Comparison of ENCODE assay signal across 23 cellular contexts in the genomic region with DNA sequence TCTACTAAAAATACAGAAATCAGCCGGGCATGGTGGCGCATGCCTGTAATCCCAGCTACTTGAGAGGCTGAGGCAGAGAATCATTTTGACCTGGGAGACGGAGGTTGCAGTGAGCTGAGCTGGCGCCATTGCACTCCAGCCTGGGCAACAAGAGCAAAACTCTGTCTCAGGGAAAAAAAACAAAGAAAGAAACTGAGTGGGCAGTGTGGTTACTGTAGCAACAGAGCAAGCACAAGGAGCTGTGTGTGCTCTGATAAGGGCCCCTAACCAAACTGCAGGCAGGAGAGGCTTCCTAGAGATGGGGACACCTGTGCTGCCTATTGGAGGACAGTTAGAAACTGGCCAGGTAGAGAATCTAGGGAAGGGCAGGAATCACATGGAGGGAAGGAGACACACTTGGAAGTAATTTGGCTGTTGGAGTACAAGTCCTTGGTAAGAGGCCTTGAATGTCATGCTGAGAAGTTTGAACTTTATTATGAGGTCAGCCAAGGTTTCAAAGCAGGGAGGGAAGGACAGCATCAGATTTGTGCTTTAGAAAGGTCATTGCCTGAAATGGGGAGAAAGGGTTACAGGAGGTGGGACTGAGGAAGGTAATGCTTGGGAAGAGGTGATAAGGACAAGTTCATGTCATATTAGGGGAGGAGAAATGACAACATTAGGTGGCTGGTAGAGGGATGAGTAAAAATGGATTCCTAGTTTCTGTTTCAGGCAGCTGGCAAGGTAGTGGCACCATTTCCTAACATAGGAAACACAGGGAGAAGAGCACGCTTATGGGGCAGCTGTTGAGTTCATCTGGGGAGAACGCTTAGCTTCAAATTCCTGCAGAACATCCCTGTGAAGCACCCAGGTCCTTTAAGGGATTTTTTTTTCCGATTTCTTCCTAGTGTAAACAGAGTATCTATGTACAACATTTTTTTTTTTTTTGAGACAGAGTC.
DNase-seq lines count a peak whose midpoint lies in the region; ATAC-seq, FAIRE-seq and TF ChIP-seq lines count a peak whose summit lies in the region.
"Had no signal": no experiment of that assay in that cellular context is flagged by ENCODE, and none has a peak within 500 bp of the region (broad histone marks: within the 10 kb centered on the region; RNA-seq: fewer than 3 reads in every experiment).

No MANE protein-coding gene starts in this region.

- CTCF ChIA-PET in AG04450 (lab: Charles Lee) = no interaction called here
- CTCF ChIA-PET in activated CD4-positive, alpha-beta memory T cell treated with anti-CD3 and anti-CD28 coated beads, Interleukin-2, amount 10 ng/mL, durations not matched to agents 7 days and 5 days (lab: Charles Lee) = interaction anchor here (1.6 kb wide), 1 partner anchor 101 kb away, joined by 5 read pairs; no protein-coding TSS in a partner anchor

- 30 to 76% methylated on average over 3 to 4 of the region's 7 CpGs for WGBS in gastroesophageal sphincter (ENCODE audit: low coverage in 1 of 2), 2 donors
- WGBS in smooth muscle cell (ENCODE audit: low lambda C conversion rate) = 97% methylated on average over 7 of the region's 7 CpGs

- no peak overlapping the region for H2AFZ ChIP-seq in smooth muscle cell (ENCODE audit: low read depth)
- H2AFZ ChIP-seq: parathyroid adenoma had no signal

- no peaks in the 10 kb centered on the region for H3K9me3 Mint-ChIP-seq in activated CD4-positive, alpha-beta memory T cell treated with anti-CD3 and anti-CD28 coated beads, Interleukin-2, amount 10 ng/mL, durations not matched to agents 7 days and 5 days
- H3K9me3 Mint-ChIP-seq: CD8-positive, alpha-beta T cell; naive thymus-derived CD8-positive, alpha-beta T cell; stimulated activated memory B cell treated with anti-CD40 and anti-IgM and Interleukin-4, amounts not matched to agents 10 μg/mL and 1 μg/mL and 100 μg/mL, for 72 hours had no signal

- no peak overlapping the region for H3K4me3 ChIP-seq in AG04450 (ENCODE audit: low read depth, low read length)
- no peak overlapping the region for H3K4me3 ChIP-seq in gastroesophageal sphincter
- H3K4me3 ChIP-seq in smooth muscle cell = no peak overlapping the region
- H3K4me3 ChIP-seq: Peyer's patch, SJSA1 had no signal

- H3K27ac ChIP-seq in AG04450 (ENCODE audit: low read depth, low read length) (peak overlapping the region; percentile 11), gastroesophageal sphincter (peak overlapping the region in 3 of 4 donors; percentile 39 to 66 (median 54)), smooth muscle cell (ENCODE audit: low read depth) (no peak overlapping the region), foreskin keratinocyte (no peak overlapping the region)
- H3K27ac ChIP-seq: parathyroid adenoma, Peyer's patch, SJSA1 had no signal

- peaks cover 14% of the 10 kb centered on the region for H4K20me1 ChIP-seq in smooth muscle cell (ENCODE audit: low read depth)

- H3K27ac Mint-ChIP-seq in activated CD4-positive, alpha-beta memory T cell treated with anti-CD3 and anti-CD28 coated beads, Interleukin-2, amount 10 ng/mL, durations not matched to agents 7 days and 5 days = peak overlapping the region; percentile 48
- H3K27ac Mint-ChIP-seq: CD8-positive, alpha-beta T cell; stimulated activated memory B cell treated with anti-CD40 and anti-IgM and Interleukin-4, amounts not matched to agents 10 μg/mL and 1 μg/mL and 100 μg/mL, for 72 hours had no signal

- TF ChIP-seq CTCF in AG04450 (IDR thresholded peaks at IDR 0.05; ENCODE audit: low read depth, low read length) (no peak), gastroesophageal sphincter (IDR thresholded peaks at IDR 0.05) (no peak), smooth muscle cell (IDR thresholded peaks at IDR 0.05; ENCODE audit: borderline replicate concordance, insufficient read depth, poor library complexity, severe bottlenecking) (no peak), foreskin keratinocyte (conservative IDR thresholded peaks at IDR 0.05) (no peak)

- POLR2A ChIA-PET in AG04450 (lab: Yijun Ruan, JAX) = no interaction called here
- POLR2A ChIA-PET in activated CD4-positive, alpha-beta memory T cell treated with anti-CD3 and anti-CD28 coated beads, Interleukin-2, amount 10 ng/mL, durations not matched to agents 7 days and 5 days (lab: Charles Lee) = no interaction called here

- peaks cover 19% of the 10 kb centered on the region for H3K4me1 Mint-ChIP-seq in activated CD4-positive, alpha-beta memory T cell treated with anti-CD3 and anti-CD28 coated beads, Interleukin-2, amount 10 ng/mL, durations not matched to agents 7 days and 5 days
- H3K4me1 Mint-ChIP-seq: stimulated activated memory B cell treated with anti-CD40 and anti-IgM and Interleukin-4, amounts not matched to agents 10 μg/mL and 1 μg/mL and 100 μg/mL, for 72 hours had no signal

- no peaks in the 10 kb centered on the region for H3K27me3 Mint-ChIP-seq in activated CD4-positive, alpha-beta memory T cell treated with anti-CD3 and anti-CD28 coated beads, Interleukin-2, amount 10 ng/mL, durations not matched to agents 7 days and 5 days
- H3K27me3 Mint-ChIP-seq: naive thymus-derived CD8-positive, alpha-beta T cell; stimulated activated memory B cell treated with anti-CD40 and anti-IgM and Interleukin-4, amounts not matched to agents 10 μg/mL and 1 μg/mL and 100 μg/mL, for 72 hours had no signal

- H3K36me3 ChIP-seq in gastroesophageal sphincter (no peaks in the 10 kb centered on the region), smooth muscle cell (ENCODE audit: low read depth) (no peaks in the 10 kb centered on the region)
- H3K36me3 ChIP-seq: Peyer's patch had no signal

- no peak overlapping the region for H3K9ac ChIP-seq in smooth muscle cell (ENCODE audit: low read depth)
- H3K9ac ChIP-seq: parathyroid adenoma had no signal

- H3K4me2 ChIP-seq in smooth muscle cell = no peak overlapping the region

- H3K4me3 Mint-ChIP-seq in activated CD4-positive, alpha-beta memory T cell treated with anti-CD3 and anti-CD28 coated beads, Interleukin-2, amount 10 ng/mL, durations not matched to agents 7 days and 5 days = no peak overlapping the region
- H3K4me3 Mint-ChIP-seq: CD8-positive, alpha-beta T cell; naive thymus-derived CD8-positive, alpha-beta T cell; stimulated activated memory B cell treated with anti-CD40 and anti-IgM and Interleukin-4, amounts not matched to agents 10 μg/mL and 1 μg/mL and 100 μg/mL, for 72 hours had no signal

- H3K9me3 ChIP-seq in AG04450 (ENCODE audit: control insufficient read depth, insufficient read depth, low read length) (no peaks in the 10 kb centered on the region), gastroesophageal sphincter (no peaks in the 10 kb centered on the region), smooth muscle cell (replicated peaks; ENCODE audit: low read depth) (no peaks in the 10 kb centered on the region)
- H3K9me3 ChIP-seq: Peyer's patch, SJSA1 had no signal

- no peak for DNase-seq in AG04450 (ENCODE audit: low read depth, low spot score)
- DNase-seq in GM12891 (ENCODE audit: insufficient read length, low spot score) = no peak
- no peak for DNase-seq in activated CD4-positive, alpha-beta memory T cell treated with anti-CD3 and anti-CD28 coated beads, Interleukin-2, amount 10 ng/mL, durations not matched to agents 7 days and 5 days
- no peak for DNase-seq in smooth muscle cell (lab: John Stamatoyannopoulos, UW; ENCODE audit: unreplicated experiment)
- DNase-seq in NCI-H2029 treated with DMSO at 0.1 percent for 48 hours (lab: John Stamatoyannopoulos, UW) = no peak
- no peak for DNase-seq in foreskin keratinocyte
- DNase-seq: activated CD8-positive, alpha-beta memory T cell treated with anti-CD3 and anti-CD28 coated beads, Interleukin-2, amount 50 U/mL, for 4 hours; activated naive CD4-positive, alpha-beta T cell; CD8-positive, alpha-beta T cell; DMS53; effector memory CD4-positive, alpha-beta T cell; naive thymus-derived CD8-positive, alpha-beta T cell; NCI-H1105; NCI-H2081 treated with DMSO at 0.1 percent for 48 hours; NK-92 treated with Interleukin-12 subunit alpha and Interleukin-12 subunit beta, amount 100 ng/mL, for 24 hours; Peyer's patch; trophoblast cell had no signal

- TF ChIP-seq EP300 in gastroesophageal sphincter (IDR thresholded peaks at IDR 0.05) = no peak

- H3F3A ChIP-seq in smooth muscle cell (ENCODE audit: low read depth) = no peaks in the 10 kb centered on the region

- no peaks in the 10 kb centered on the region for H3K79me2 ChIP-seq in smooth muscle cell (ENCODE audit: low read depth)
- H3K79me2 ChIP-seq: parathyroid adenoma had no signal

- TF ChIP-seq POLR2A in GM12891 (IDR thresholded peaks at IDR 0.05; ENCODE audit: low read depth, low read length) (no peak), gastroesophageal sphincter (IDR thresholded peaks at IDR 0.05) (no peak)

- no peaks in the 10 kb centered on the region for H3K27me3 ChIP-seq in AG04450 (ENCODE audit: control insufficient read depth, insufficient read depth, low read length)
- H3K27me3 ChIP-seq in gastroesophageal sphincter = no peaks in the 10 kb centered on the region
- no peaks in the 10 kb centered on the region for H3K27me3 ChIP-seq in smooth muscle cell (ENCODE audit: low read depth)
- H3K27me3 ChIP-seq in foreskin keratinocyte = no peaks in the 10 kb centered on the region
- H3K27me3 ChIP-seq: Peyer's patch, SJSA1 had no signal

- ATAC-seq in gastroesophageal sphincter = no peak
- no peak for ATAC-seq in HG03432 (IDR thresholded peaks at IDR 0.05; ENCODE audit: unreplicated experiment)
- ATAC-seq in foreskin keratinocyte = no peak
- ATAC-seq: CD8-positive, alpha-beta T cell; naive thymus-derived CD8-positive, alpha-beta T cell; sciatic nerve; stimulated activated memory B cell treated with anti-CD40 and anti-IgM and Interleukin-4, amounts not matched to agents 10 μg/mL and 1 μg/mL and 100 μg/mL, for 72 hours had no signal

- H3K36me3 Mint-ChIP-seq in activated CD4-positive, alpha-beta memory T cell treated with anti-CD3 and anti-CD28 coated beads, Interleukin-2, amount 10 ng/mL, durations not matched to agents 7 days and 5 days (ENCODE audit: low read depth) = peaks cover 4% of the 10 kb centered on the region

- H3K4me1 ChIP-seq in gastroesophageal sphincter = peaks cover 7 to 90% (median 18%) of the 10 kb centered on the region in 3 donors
- H3K4me1 ChIP-seq in smooth muscle cell (ENCODE audit: low read depth) = no peaks in the 10 kb centered on the region
- H3K4me1 ChIP-seq in foreskin keratinocyte = peaks cover 22% of the 10 kb centered on the region
- H3K4me1 ChIP-seq: parathyroid adenoma, SJSA1 had no signal

- peak; percentile 58 for FAIRE-seq in GM12891 (lab: Jason Lieb, UNC)

TF ChIP-seq in GM12891, 5 proteins besides CTCF, POLR2A, EP300 and RAD21:
- TF ChIP-seq PAX5 (IDR thresholded peaks at IDR 0.05; ENCODE audit: insufficient read depth, low read length, severe bottlenecking) (no peak), POU2F2 (IDR thresholded peaks at IDR 0.05; ENCODE audit: low read depth, low read length) (no peak), POLR2AphosphoS5 (IDR thresholded peaks at IDR 0.05; ENCODE audit: low read depth, low read length) (no peak), TAF1 (IDR thresholded peaks at IDR 0.05; ENCODE audit: low read depth, low read length) (no peak), SPI1 (IDR thresholded peaks at IDR 0.05; ENCODE audit: low read depth, low read length) (no peak)

Comparison
In these comparisons a context has a peak if more than half of its experiments do, and no peak if none do; other contexts are left out.
1. H3K27ac ChIP-seq: peak in AG04450 (single experiment) and gastroesophageal sphincter (3 of 4); none in smooth muscle cell (single experiment) and foreskin keratinocyte (single experiment).